Comparison of ENCODE assay signal across 12 cellular contexts in genomic region chr3:170634663-170635096, GRCh38. TPM values are rescaled to one million over a fixed set of nuclear protein-coding genes. Genes with fewer than 3 reads are reported as not detected.
DNase-seq lines count a peak whose midpoint lies in the region; ATAC-seq and TF ChIP-seq lines count a peak whose summit lies in the region.
"Had no signal": no experiment of that assay in that cellular context is flagged by ENCODE, and none has a peak within 500 bp of the region (broad histone marks: within the 10 kb centered on the region; RNA-seq: fewer than 3 reads in every experiment).

No MANE protein-coding gene starts in this region.

- intact Hi-C loops in transverse colon (cut with DNase I; ENCODE audit: low total_unique reads): no loop called here
- intact Hi-C loops in Calu3 (cut with micrococcal nuclease; ENCODE audit: unreplicated experiment): no loop called here

- 44 to 60% methylated on average over 1 of the region's 1 CpG for WGBS in transverse colon (ENCODE audit: low coverage in 1 of 2), 2 donors

- in situ Hi-C loops in transverse colon (cut with MboI; ENCODE audit: low pct_ligation_motif_present in 1 of 4, low pct_unique_long_range_greater_than_20kb in 1 of 4, low sequenced_read_pairs in 3 of 4): no loop called here

- H3K4me1 ChIP-seq in neural progenitor cell (peaks cover 44% of the 10 kb centered on the region), transverse colon (peaks cover 0 to 9% (median 0%) of the 10 kb centered on the region in 4 donors)

- no TSS peak for BruUV-seq in Calu3 (replicated peaks; lab: Mats Ljungman, UMichigan)

- H3F3A ChIP-seq in neural progenitor cell (ENCODE audit: low read depth): peaks cover 24% of the 10 kb centered on the region

- H3K4me3 Mint-ChIP-seq in neural progenitor cell (no peak overlapping the region), nephron progenitor cell (no peak overlapping the region), WTC11 (no peak overlapping the region), Calu3 (ENCODE audit: low read depth, unreplicated experiment) (no peak overlapping the region)

- ATAC-seq in GM18870 (IDR thresholded peaks at IDR 0.05; ENCODE audit: unreplicated experiment) (peak; percentile 77), GM21528 (IDR thresholded peaks at IDR 0.05; ENCODE audit: low FRiP score, unreplicated experiment) (peak; percentile 69), HG03135 (IDR thresholded peaks at IDR 0.05; ENCODE audit: unreplicated experiment) (peak; percentile 60), WTC11 (no peak)
- ATAC-seq: SK-N-SH treated with all-trans-retinoic acid at 6 μM for 48 hours had no signal

- H3K27ac ChIP-seq in neural progenitor cell: peak overlapping the region; percentile 83
- H3K27ac ChIP-seq in transverse colon: no peak overlapping the region

- POLR2A ChIA-PET in WTC11 (lab: Charles Lee): no interaction called here

- no peak for TF ChIP-seq POLR2A in transverse colon (IDR thresholded peaks at IDR 0.05)

- H3K4me2 ChIP-seq in neural progenitor cell: peak overlapping the region; percentile 58
- H3K4me2 ChIP-seq: smooth muscle cell had no signal

- H3K9me3 ChIP-seq in neural progenitor cell (ENCODE audit: low read depth) (no peaks in the 10 kb centered on the region), transverse colon (no peaks in the 10 kb centered on the region)

- no peaks in the 10 kb centered on the region for H4K20me1 ChIP-seq in neural progenitor cell (ENCODE audit: low read depth)

- no peak overlapping the region for H3K9ac ChIP-seq in neural progenitor cell

- H3K4me1 Mint-ChIP-seq in neural progenitor cell (peaks cover 57% of the 10 kb centered on the region), nephron progenitor cell (peaks cover 41% of the 10 kb centered on the region), WTC11 (peaks cover 9% of the 10 kb centered on the region), Calu3 (ENCODE audit: low read depth, unreplicated experiment) (no peaks in the 10 kb centered on the region)

- no peak overlapping the region for H3K4me3 ChIP-seq in neural progenitor cell
- H3K4me3 ChIP-seq in transverse colon: no peak overlapping the region
- H3K4me3 ChIP-seq: smooth muscle cell had no signal

- H3K27ac Mint-ChIP-seq in neural progenitor cell (peak overlapping the region; percentile 44), nephron progenitor cell (no peak overlapping the region), WTC11 (no peak overlapping the region), Calu3 (ENCODE audit: unreplicated experiment) (no peak overlapping the region)

- H3K27me3 Mint-ChIP-seq in neural progenitor cell (ENCODE audit: insufficient read depth, low read depth) (peaks cover 6% of the 10 kb centered on the region), nephron progenitor cell (ENCODE audit: low read depth, poor library complexity) (peaks cover 5% of the 10 kb centered on the region), WTC11 (ENCODE audit: low read depth) (no peaks in the 10 kb centered on the region), Calu3 (ENCODE audit: unreplicated experiment) (peaks cover 35% of the 10 kb centered on the region)

- H2AFZ ChIP-seq in neural progenitor cell (replicated peaks): peak overlapping the region; percentile 92

- TF ChIP-seq EP300 in transverse colon (IDR thresholded peaks at IDR 0.05; ENCODE audit: low read depth): no peak

- H3K27me3 ChIP-seq in neural progenitor cell: no peaks in the 10 kb centered on the region
- no peaks in the 10 kb centered on the region for H3K27me3 ChIP-seq in transverse colon

- H3K36me3 ChIP-seq in neural progenitor cell (no peaks in the 10 kb centered on the region), transverse colon (no peaks in the 10 kb centered on the region)

- no peaks in the 10 kb centered on the region for H3K9me3 Mint-ChIP-seq in neural progenitor cell
- H3K9me3 Mint-ChIP-seq in nephron progenitor cell: no peaks in the 10 kb centered on the region
- no peaks in the 10 kb centered on the region for H3K9me3 Mint-ChIP-seq in WTC11
- H3K9me3 Mint-ChIP-seq in Calu3 (ENCODE audit: low read depth, unreplicated experiment): no peaks in the 10 kb centered on the region

- CTCF ChIA-PET in WTC11 (lab: Charles Lee) (interaction anchor here (0.6 kb wide), 1 partner anchor 138 kb away, joined by 3 read pairs; no protein-coding TSS in a partner anchor), Calu3 (lab: Charles Lee) (interaction anchor here (0.5 kb wide), 1 partner anchor 113 kb away, joined by 4 read pairs; no protein-coding TSS in a partner anchor)

- TF ChIP-seq CTCF in neural progenitor cell (IDR thresholded peaks at IDR 0.05) (no peak), transverse colon (IDR thresholded peaks at IDR 0.05) (no peak), nephron progenitor cell (IDR thresholded peaks at IDR 0.05) (no peak), WTC11 (IDR thresholded peaks at IDR 0.05) (no peak), Calu3 (IDR thresholded peaks at IDR 0.05; ENCODE audit: unreplicated experiment) (no peak)

- H3K79me2 ChIP-seq in neural progenitor cell (ENCODE audit: low read depth): no peaks in the 10 kb centered on the region

- H3K36me3 Mint-ChIP-seq in neural progenitor cell (no peaks in the 10 kb centered on the region), nephron progenitor cell (ENCODE audit: low read depth) (no peaks in the 10 kb centered on the region), WTC11 (no peaks in the 10 kb centered on the region), Calu3 (ENCODE audit: insufficient read depth, unreplicated experiment) (no peaks in the 10 kb centered on the region)

- DNase-seq in neural progenitor cell (ENCODE audit: low spot score): no peak
- no peak for DNase-seq in transverse colon
- DNase-seq in nephron progenitor cell: no peak
- DNase-seq in WTC11 (ENCODE audit: low spot score): no peak
- DNase-seq in Calu3: no peak
- DNase-seq: EL had no signal

TF ChIP-seq in WTC11, 78 proteins besides CTCF, POLR2A, EP300 and RAD21:
- TF ChIP-seq E2F4 (CRISPR knock-in tag; IDR thresholded peaks at IDR 0.05; ENCODE audit: borderline replicate concordance, low read depth) (no peak), USF2 (CRISPR knock-in tag; IDR thresholded peaks at IDR 0.05) (no peak), ATF1 (CRISPR knock-in tag; IDR thresholded peaks at IDR 0.05) (no peak), TP53 (CRISPR knock-in tag; IDR thresholded peaks at IDR 0.05) (no peak), PREB (CRISPR knock-in tag; IDR thresholded peaks at IDR 0.05; ENCODE audit: borderline replicate concordance) (no peak), ZNF219 (CRISPR knock-in tag; IDR thresholded peaks at IDR 0.05; ENCODE audit: borderline replicate concordance) (no peak)

RNA-seq across cellular contexts. Expression of gene SLC7A14, which starts 48.8 kb away (rescaled TPM):
- total RNA-seq in neural progenitor cell (ENCODE audit: low replicate concordance): under 0.01 TPM in 1 of 2 replicates, not detected in the other
- under 1 TPM; 0.48 to 0.80 (median 0.72) TPM for total RNA-seq in transverse colon
- total RNA-seq in WTC11 (2021): 0.25 to 0.68 TPM (median 0.62 TPM) in 3 replicates
- total RNA-seq in Calu3 (2022): not detected in 2 replicates
- total RNA-seq: HT1080, smooth muscle cell had no signal
